ENCODE assay signal across 1 cellular context in genomic region chr15:40397688-40398412, GRCh38.
TF ChIP-seq lines count a peak whose summit lies in the region.

No MANE protein-coding gene starts in this region.

TF ChIP-seq in GM12878, 131 proteins besides CTCF, POLR2A, EP300 and RAD21:
- TF ChIP-seq HDAC2 (IDR thresholded peaks at IDR 0.05): no peak
- TF ChIP-seq CREM (IDR thresholded peaks at IDR 0.05; ENCODE audit: low read depth): no peak
- TF ChIP-seq LARP7 (IDR thresholded peaks at IDR 0.05): no peak
- TF ChIP-seq POU2F2 (IDR thresholded peaks at IDR 0.05; ENCODE audit: borderline replicate concordance, low read depth, low read length): no peak
- no peak for TF ChIP-seq SIN3A (IDR thresholded peaks at IDR 0.05; ENCODE audit: low read depth, low read length)
- TF ChIP-seq SUZ12 (IDR thresholded peaks at IDR 0.05; ENCODE audit: unreplicated experiment): no peak
- TF ChIP-seq ETV6 (conservative IDR thresholded peaks at IDR 0.05 in 1 of 2, IDR thresholded peaks at IDR 0.05 in 1 of 2; ENCODE audit: borderline replicate concordance in 1 of 2, low read depth in 1 of 2): no peak
- TF ChIP-seq MEF2A (IDR thresholded peaks at IDR 0.05; ENCODE audit: insufficient read depth, low read depth, low read length): no peak
- TF ChIP-seq NR2C1 (IDR thresholded peaks at IDR 0.05): no peak
- TF ChIP-seq ZNF274 (IDR thresholded peaks at IDR 0.05; ENCODE audit: insufficient read depth, insufficient read length): no peak
- no peak for TF ChIP-seq RCOR1 (conservative IDR thresholded peaks at IDR 0.05; ENCODE audit: low read depth, low read length)
- TF ChIP-seq CBX3 (IDR thresholded peaks at IDR 0.05; ENCODE audit: borderline replicate concordance, low read depth): no peak
- no peak for TF ChIP-seq PBX3 (IDR thresholded peaks at IDR 0.05; ENCODE audit: insufficient replicate concordance, low read depth, low read length)
- no peak for TF ChIP-seq ZNF687 (IDR thresholded peaks at IDR 0.05)
TF ChIP-seq in GM12878: peak in this region for 0.
